Comparison of ENCODE assay signal across 8 cellular contexts in genomic region chrX:119871599-119872395, GRCh38. TPM values are rescaled to one million over a fixed set of nuclear protein-coding genes. Genes with fewer than 3 reads are reported as not detected.
A peak's percentile ranks its signal among the peaks of the same experiment; 100 is the strongest.
DNase-seq lines count a peak whose midpoint lies in the region; ATAC-seq and TF ChIP-seq lines count a peak whose summit lies in the region.

NDUFA1 (plus strand) TSS chrX:119871832; CDS start chrX:119871912, 80 bp downstream.
RNF113A (minus strand) TSS chrX:119871733; CDS start chrX:119871613, 120 bp downstream.

- dilution Hi-C loops in mammary epithelial cell (cut with HindIII; ENCODE audit: low sequenced_read_pairs), result no loop called here

- TSS peak; percentile 72 for BruUV-seq in mammary epithelial cell (replicated peaks; lab: Mats Ljungman, UMichigan)

- H3F3A ChIP-seq in smooth muscle cell (ENCODE audit: low read depth), result no peaks in the 10 kb centered on the region

- H4K20me1 ChIP-seq in mammary epithelial cell (ENCODE audit: insufficient read depth, low read length) (no peaks in the 10 kb centered on the region), smooth muscle cell (ENCODE audit: low read depth) (peaks cover 3% of the 10 kb centered on the region)

- H3K79me2 ChIP-seq in mammary epithelial cell (ENCODE audit: insufficient read depth, low read length), result peaks cover 53% of the 10 kb centered on the region
- H3K79me2 ChIP-seq in smooth muscle cell (ENCODE audit: low read depth), result peaks cover 13% of the 10 kb centered on the region

- 34% methylated on average over 39 of the region's 62 CpGs for WGBS in mammary epithelial cell (ENCODE audit: low coverage, missing lambda C conversion rate)
- WGBS in smooth muscle cell (ENCODE audit: low lambda C conversion rate), result 37% methylated on average over 62 of the region's 62 CpGs

- peak within 1 kb of the TSS; percentile 77 for H3K4me3 ChIP-seq in WI38 (ENCODE audit: low read depth, low read length)
- H3K4me3 ChIP-seq in mammary epithelial cell (replicated peaks in 1 of 3; ENCODE audit: insufficient read depth in 1 of 3, low read depth in 2 of 3, low read length in 3 of 3), result peak within 1 kb of the TSS; percentile 49 to 74 (median 55)
- H3K4me3 ChIP-seq in smooth muscle cell, result peak within 1 kb of the TSS; percentile 66

- H3K4me2 ChIP-seq in mammary epithelial cell (ENCODE audit: insufficient read depth, low read depth, low read length), result peak within 1 kb of the TSS; percentile 77
- peak within 1 kb of the TSS; percentile 83 for H3K4me2 ChIP-seq in smooth muscle cell

- CTCF ChIA-PET in mammary epithelial cell (lab: Charles Lee; ENCODE audit: low non-redundant PET), result no interaction called here

- H3K9me3 ChIP-seq in mammary epithelial cell (replicated peaks; ENCODE audit: insufficient read depth, low read length) (no peaks in the 10 kb centered on the region), smooth muscle cell (replicated peaks; ENCODE audit: low read depth) (no peaks in the 10 kb centered on the region)

- in situ Hi-C loops in ACHN (cut with HindIII; ENCODE audit: low pct_ligation_motif_present, low pct_unique_long_range_greater_than_20kb, low sequenced_read_pairs) (no loop called here), mammary epithelial cell (cut with MboI; ENCODE audit: low sequenced_read_pairs in 2 of 2) (no loop called here)

- intact Hi-C loops in mammary epithelial cell (cut with micrococcal nuclease), result loop anchor here (1.0 to 10.0 kb wide), 3 partner anchors 18 to 257 kb away; partner anchors contain the start of gene RPL39

- peak; percentile 82 for ATAC-seq in GM18870 (IDR thresholded peaks at IDR 0.05; ENCODE audit: unreplicated experiment)
- peak; percentile 88 for ATAC-seq in HG03108 (IDR thresholded peaks at IDR 0.05; ENCODE audit: unreplicated experiment)

- TF ChIP-seq CTCF in WI38 (IDR thresholded peaks at IDR 0.05; ENCODE audit: low read depth, low read length) (no peak), mammary epithelial cell (conservative IDR thresholded peaks at IDR 0.05 in 1 of 2, IDR thresholded peaks at IDR 0.05 in 1 of 2; ENCODE audit: extremely low read depth in 1 of 2, insufficient read depth in 1 of 2, low read depth in 1 of 2, low read length in 2 of 2) (no peak), smooth muscle cell (IDR thresholded peaks at IDR 0.05; ENCODE audit: borderline replicate concordance, insufficient read depth, poor library complexity, severe bottlenecking) (no peak)

- peak; percentile 81 for DNase-seq in ACHN
- DNase-seq in NCI-H2227 (lab: John Stamatoyannopoulos, UW; ENCODE audit: unreplicated experiment), result peak; percentile 96
- peak; percentile 84 for DNase-seq in mammary epithelial cell
- peak; percentile 76 for DNase-seq in iPS-NIHi7 (ENCODE audit: extremely low spot score)
- peak; percentile 22 for DNase-seq in smooth muscle cell (lab: John Stamatoyannopoulos, UW; ENCODE audit: unreplicated experiment)

- H3K4me1 ChIP-seq in mammary epithelial cell (ENCODE audit: insufficient read depth, low read length), result no peaks in the 10 kb centered on the region
- no peaks in the 10 kb centered on the region for H3K4me1 ChIP-seq in smooth muscle cell (ENCODE audit: low read depth)

- H2AFZ ChIP-seq in mammary epithelial cell (ENCODE audit: low read depth, low read length) (peak within 1 kb of the TSS; percentile 83), smooth muscle cell (ENCODE audit: low read depth) (peak within 1 kb of the TSS; percentile 62)

- no peaks in the 10 kb centered on the region for H3K36me3 ChIP-seq in mammary epithelial cell (ENCODE audit: insufficient read depth, low read length)
- no peaks in the 10 kb centered on the region for H3K36me3 ChIP-seq in smooth muscle cell (ENCODE audit: low read depth)

- H3K27ac ChIP-seq in mammary epithelial cell (ENCODE audit: insufficient read depth, low read depth, low read length) (peak within 1 kb of the TSS; percentile 82), smooth muscle cell (ENCODE audit: low read depth) (peak within 1 kb of the TSS; percentile 86)

- H3K9ac ChIP-seq in mammary epithelial cell (ENCODE audit: insufficient read depth, low read length) (peak within 1 kb of the TSS; percentile 79), smooth muscle cell (ENCODE audit: low read depth) (peak within 1 kb of the TSS; percentile 78)

- H3K27me3 ChIP-seq in mammary epithelial cell (ENCODE audit: insufficient read depth, low read length) (no peaks in the 10 kb centered on the region), smooth muscle cell (ENCODE audit: low read depth) (no peaks in the 10 kb centered on the region)

RNA-seq across cellular contexts. Expression of gene NDUFA1, which starts in this region (rescaled TPM):
- total RNA-seq in mammary epithelial cell, result 10 to 100 TPM; 28.3 to 82.0 TPM
- polyA plus RNA-seq in mammary epithelial cell, result 93.3 TPM
- 19.6 TPM for polyA minus RNA-seq in mammary epithelial cell
- total RNA-seq in smooth muscle cell, result 76.4 and 95.9 TPM in 2 replicates
- polyA plus RNA-seq in smooth muscle cell, result 282 and 313 TPM in 2 replicates

RNA-seq across cellular contexts. Expression of gene RNF113A, which starts in this region (rescaled TPM):
- 10 to 100 TPM; 10.5 to 15.2 TPM for total RNA-seq in mammary epithelial cell
- polyA plus RNA-seq in mammary epithelial cell, result 15.0 TPM
- polyA minus RNA-seq in mammary epithelial cell, result 12.1 TPM
- total RNA-seq in smooth muscle cell, result 16.9 and 25.7 TPM in 2 replicates
- 19.0 and 19.7 TPM in 2 replicates for polyA plus RNA-seq in smooth muscle cell

Comparison
In these comparisons a context has a peak if more than half of its experiments do, and no peak if none do; other contexts are left out.
1. Peak in every context shown above with its lines: DNase-seq, ATAC-seq, H3K4me3 ChIP-seq and H3K27ac ChIP-seq.
2. DNase-seq: peak in every context shown above with its lines; median percentile 96 in NCI-H2227; 84 in mammary epithelial cell; 81 in ACHN; 76 in iPS-NIHi7; 22 in smooth muscle cell.